ENCODE assay signal across 8 cellular contexts in the genomic region with DNA sequence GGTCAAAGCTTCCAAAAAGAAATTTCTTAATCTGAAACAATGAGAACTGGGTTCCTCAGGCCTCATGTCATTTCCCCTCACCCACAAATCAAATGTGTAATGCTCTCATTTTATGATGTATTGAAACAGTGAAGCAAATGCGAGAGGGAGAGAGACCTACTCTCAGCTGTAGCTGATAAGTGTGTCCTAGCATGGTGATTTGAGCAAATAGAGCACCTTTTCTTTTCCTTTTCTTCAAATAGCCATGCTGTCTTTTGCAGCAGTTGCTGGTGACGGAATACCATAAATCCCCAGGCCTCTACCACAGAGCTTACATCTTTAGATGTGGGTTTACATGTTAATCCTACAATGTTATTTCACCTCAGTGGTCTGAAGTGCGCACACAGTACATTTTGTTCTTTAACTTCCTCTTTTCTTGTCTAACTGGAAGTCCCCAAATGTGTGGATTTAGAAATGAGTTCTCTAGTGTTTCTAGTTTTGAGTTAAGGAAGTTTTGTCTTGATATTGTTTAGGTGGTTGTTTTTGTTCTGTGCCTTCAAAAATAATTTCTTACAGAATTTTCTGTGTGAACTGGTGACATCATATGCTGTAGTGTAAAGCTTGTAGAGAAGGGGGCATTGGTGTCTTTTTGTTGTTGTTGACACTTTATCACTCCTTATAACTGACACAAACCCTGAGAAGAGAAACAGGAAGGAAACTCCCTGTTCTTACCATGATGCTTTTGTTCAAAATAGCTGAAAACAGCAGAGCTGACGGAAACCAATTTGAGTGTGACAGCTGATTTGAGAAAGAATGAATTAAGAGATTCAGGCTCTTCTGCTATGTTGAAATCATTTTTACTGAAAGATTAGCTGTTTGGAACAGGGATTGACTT. TPM values are rescaled to one million over a fixed set of nuclear protein-coding genes. Genes with fewer than 3 reads are reported as not detected.
DNase-seq lines count a peak whose midpoint lies in the region; ATAC-seq and TF ChIP-seq lines count a peak whose summit lies in the region.

No MANE protein-coding gene starts in this region.

- intact Hi-C loops in ascending aorta (cut with DNase I), result no loop called here
- intact Hi-C loops in head of caudate nucleus (cut with DNase I), result no loop called here

- no peaks in the 10 kb centered on the region for H3K9me3 ChIP-seq in ascending aorta
- no peaks in the 10 kb centered on the region for H3K9me3 ChIP-seq in mucosa of rectum (ENCODE audit: control insufficient read depth in 2 of 2, low read length in 2 of 2)

- DNase-seq in OCI-M1 (lab: John Stamatoyannopoulos, UW) (peak; percentile 96), ascending aorta (ENCODE audit: low spot score in 2 of 2) (no peak), NCI-H69 (lab: John Stamatoyannopoulos, UW) (no peak), head of caudate nucleus (no peak), H7 (no peak)

- H3K27me3 ChIP-seq in ascending aorta, result no peaks in the 10 kb centered on the region
- no peaks in the 10 kb centered on the region for H3K27me3 ChIP-seq in mucosa of rectum (ENCODE audit: control insufficient read depth in 2 of 2, insufficient read depth in 2 of 2, low read length in 2 of 2)
- H3K27me3 ChIP-seq in H7 (ENCODE audit: control insufficient read depth, insufficient read depth, low read length), result no peaks in the 10 kb centered on the region

- ATAC-seq in GM18508 (IDR thresholded peaks at IDR 0.05; ENCODE audit: insufficient read depth, unreplicated experiment) (peak; percentile 50), HG02678 (IDR thresholded peaks at IDR 0.05; ENCODE audit: unreplicated experiment) (peak; percentile 66)

- peak overlapping the region; percentile 35 to 77 for H3K9ac ChIP-seq in mucosa of rectum (ENCODE audit: low read depth in 1 of 2, low read length in 2 of 2)

- peak overlapping the region in 1 of 2 donors; percentile 8 for H3K4me3 ChIP-seq in ascending aorta
- peak overlapping the region; percentile 8 to 16 for H3K4me3 ChIP-seq in mucosa of rectum (ENCODE audit: low read length in 2 of 2)
- H3K4me3 ChIP-seq in H7 (ENCODE audit: insufficient read depth, low read depth, low read length), result no peak overlapping the region

- no peak for TF ChIP-seq CTCF in ascending aorta (IDR thresholded peaks at IDR 0.05)

- H3K36me3 ChIP-seq in ascending aorta, result peaks cover 0 to 4% of the 10 kb centered on the region in 2 donors
- H3K36me3 ChIP-seq in mucosa of rectum (ENCODE audit: control insufficient read depth in 2 of 2, insufficient read depth in 2 of 2, low read length in 2 of 2), result peaks cover 0 to 3% of the 10 kb centered on the region in 2 donors
- no peaks in the 10 kb centered on the region for H3K36me3 ChIP-seq in H7 (replicated peaks; ENCODE audit: control insufficient read depth, insufficient read depth, low read length)

- H3K27ac ChIP-seq in ascending aorta (peak overlapping the region; percentile 73 to 79), mucosa of rectum (ENCODE audit: low read depth in 2 of 2, low read length in 2 of 2) (peak overlapping the region; percentile 85 to 92)

- H3K4me1 ChIP-seq in ascending aorta (peaks cover 0 to 9% of the 10 kb centered on the region in 2 donors), mucosa of rectum (ENCODE audit: control insufficient read depth in 2 of 2, insufficient read depth in 2 of 2, low read length in 2 of 2) (peaks cover 23 to 42% of the 10 kb centered on the region in 2 donors)

RNA-seq across cellular contexts. Expression of a gene that starts 12.1 kb away (rescaled TPM):
- 33.5 TPM for total RNA-seq in ascending aorta
- 9.5 and 12.4 TPM in 2 replicates for total RNA-seq in H7 (2014; rRNA removed; shearing (Covaris generic))
